16 cellular contexts compared by ENCODE assay signal in genomic region chr11:33476945-33477584, GRCh38.
DNase-seq lines count a peak whose midpoint lies in the region; ATAC-seq, FAIRE-seq and TF ChIP-seq lines count a peak whose summit lies in the region.
"Had no signal": no experiment of that assay in that cellular context is flagged by ENCODE, and none has a peak within 500 bp of the region (broad histone marks: within the 10 kb centered on the region; RNA-seq: fewer than 3 reads in every experiment).

No MANE protein-coding gene starts in this region.

- BruUV-seq in OCI-LY7 (replicated peaks; lab: Mats Ljungman, UMichigan), result no TSS peak

- H3K4me3 ChIP-seq in DOHH2 (ENCODE audit: low read length) (peak overlapping the region; percentile 44), OCI-LY7 (ENCODE audit: low read depth, low read length, poor library complexity, severe bottlenecking) (peak overlapping the region; percentile 43), bronchial epithelial cell (ENCODE audit: low read depth, low read length) (no peak overlapping the region)
- H3K4me3 ChIP-seq: SJSA1, thyroid gland had no signal

- POLR2A ChIA-PET in OCI-LY7 (lab: Charles Lee), result interaction anchor here (0.7 to 6.9 kb wide), 12 partner anchors 10 to 94 kb away, joined by 3 to 49 read pairs (median 6); no protein-coding TSS in a partner anchor

- peaks cover 9% of the 10 kb centered on the region for H3F3A ChIP-seq in DOHH2 (ENCODE audit: control insufficient read depth, insufficient read depth)

- H3K4me1 ChIP-seq in DOHH2 (ENCODE audit: control insufficient read depth, low read length), result peaks cover 86% of the 10 kb centered on the region
- peaks cover 100% of the 10 kb centered on the region for H3K4me1 ChIP-seq in OCI-LY7 (ENCODE audit: insufficient read depth, low read length, poor library complexity, severe bottlenecking)
- H3K4me1 ChIP-seq: SJSA1 had no signal

- H2AFZ ChIP-seq in OCI-LY7 (ENCODE audit: low read length), result no peak overlapping the region; the same call in 1 of the 2 replicates

- intact Hi-C loops in OCI-LY7 (cut with micrococcal nuclease; ENCODE audit: unreplicated experiment), result loop anchor here (5.0 kb wide), 2 partner anchors 70 to 220 kb away; partner anchors contain the start of gene HIPK3

- ATAC-seq in HG02588 (IDR thresholded peaks at IDR 0.05; ENCODE audit: unreplicated experiment), result no peak
- no peak for ATAC-seq in HG03095 (IDR thresholded peaks at IDR 0.05; ENCODE audit: unreplicated experiment)
- ATAC-seq: foreskin keratinocyte, HCT116 had no signal

- CTCF ChIA-PET in OCI-LY7 (lab: Charles Lee; ENCODE audit: unreplicated experiment), result interaction anchor here (1.7 kb wide), 1 partner anchor 88 kb away, joined by 6 read pairs; no protein-coding TSS in a partner anchor

- H3K9me3 ChIP-seq in DOHH2 (ENCODE audit: control insufficient read depth, insufficient read depth, low read length), result no peaks in the 10 kb centered on the region
- no peaks in the 10 kb centered on the region for H3K9me3 ChIP-seq in OCI-LY7 (ENCODE audit: low read length)
- H3K9me3 ChIP-seq: SJSA1, thyroid gland had no signal

- H3K9me2 ChIP-seq in DOHH2 (replicated peaks; ENCODE audit: control insufficient read depth, low read length) (no peaks in the 10 kb centered on the region), OCI-LY7 (ENCODE audit: insufficient read depth, low read length) (no peaks in the 10 kb centered on the region)

- H3K4me2 ChIP-seq in DOHH2 (ENCODE audit: low read length) (peak overlapping the region; percentile 72), OCI-LY7 (ENCODE audit: low read length) (peak overlapping the region; percentile 84)

- H3K27me3 ChIP-seq in DOHH2 (ENCODE audit: control insufficient read depth, low read length), result no peaks in the 10 kb centered on the region
- peaks cover 1% of the 10 kb centered on the region for H3K27me3 ChIP-seq in bronchial epithelial cell (ENCODE audit: control insufficient read depth, insufficient read depth, low read length)
- H3K27me3 ChIP-seq: thyroid gland had no signal

- TF ChIP-seq CTCF in DOHH2 (IDR thresholded peaks at IDR 0.05; ENCODE audit: low read depth, low read length, poor library complexity, severe bottlenecking) (no peak), OCI-LY7 (conservative IDR thresholded peaks at IDR 0.05; ENCODE audit: low read length) (no peak), bronchial epithelial cell (IDR thresholded peaks at IDR 0.05; ENCODE audit: insufficient read depth, low read length, severe bottlenecking) (no peak)

- peak overlapping the region; percentile 26 for H3K27ac ChIP-seq in DOHH2 (ENCODE audit: low read depth, low read length)
- peak overlapping the region; percentile 81 for H3K27ac ChIP-seq in OCI-LY7 (ENCODE audit: low read depth, low read length, poor library complexity, severe bottlenecking)
- H3K27ac ChIP-seq: foreskin keratinocyte, SJSA1, thyroid gland had no signal

- peaks cover 95% of the 10 kb centered on the region for H3K79me2 ChIP-seq in DOHH2 (ENCODE audit: control insufficient read depth, low read length)
- H3K79me2 ChIP-seq in OCI-LY7 (ENCODE audit: insufficient read depth, low read depth, low read length), result peaks cover 99% of the 10 kb centered on the region

- FAIRE-seq in bronchial epithelial cell (lab: Jason Lieb, UNC), result no peak

- DNase-seq in OCI-LY7 (ENCODE audit: low spot score) (no peak), bronchial epithelial cell (ENCODE audit: low read depth) (peak; percentile 12), left kidney (ENCODE audit: low read depth, low spot score) (peak; percentile 5), DMS 273 treated with DMSO at 0.1 percent for 48 hours (lab: John Stamatoyannopoulos, UW) (no peak), SKM-1 treated with dmso at 0.1 percent for 144 hours (lab: John Stamatoyannopoulos, UW; ENCODE audit: unreplicated experiment) (no peak)
- DNase-seq: activated CD4-positive, alpha-beta T cell treated with anti-CD3 and anti-CD28 coated beads for 1 hour; cerebellar nuclear complex; DND-41; foreskin keratinocyte; OCI-M1; thyroid gland had no signal

- peaks cover 8% of the 10 kb centered on the region for H4K20me1 ChIP-seq in DOHH2 (ENCODE audit: control insufficient read depth, insufficient read depth, low read depth, low read length)
- H4K20me1 ChIP-seq in OCI-LY7 (ENCODE audit: insufficient read depth, low read length), result no peaks in the 10 kb centered on the region

- no peaks in the 10 kb centered on the region for H3K36me3 ChIP-seq in DOHH2 (ENCODE audit: control insufficient read depth, low read length)
- no peaks in the 10 kb centered on the region for H3K36me3 ChIP-seq in OCI-LY7 (ENCODE audit: insufficient read depth, low read length)
- no peaks in the 10 kb centered on the region for H3K36me3 ChIP-seq in bronchial epithelial cell (ENCODE audit: control insufficient read depth, insufficient read depth, low read length)
- H3K36me3 ChIP-seq: SJSA1, thyroid gland had no signal

Comparison
In these comparisons a context has a peak if more than half of its experiments do, and no peak if none do; other contexts are left out.
1. DNase-seq: peak in bronchial epithelial cell (single experiment) and left kidney (single experiment); none in OCI-LY7 (single experiment), DMS 273 treated with DMSO at 0.1 percent for 48 hours (single experiment) and SKM-1 treated with dmso at 0.1 percent for 144 hours (single experiment).